In the genomic region with DNA sequence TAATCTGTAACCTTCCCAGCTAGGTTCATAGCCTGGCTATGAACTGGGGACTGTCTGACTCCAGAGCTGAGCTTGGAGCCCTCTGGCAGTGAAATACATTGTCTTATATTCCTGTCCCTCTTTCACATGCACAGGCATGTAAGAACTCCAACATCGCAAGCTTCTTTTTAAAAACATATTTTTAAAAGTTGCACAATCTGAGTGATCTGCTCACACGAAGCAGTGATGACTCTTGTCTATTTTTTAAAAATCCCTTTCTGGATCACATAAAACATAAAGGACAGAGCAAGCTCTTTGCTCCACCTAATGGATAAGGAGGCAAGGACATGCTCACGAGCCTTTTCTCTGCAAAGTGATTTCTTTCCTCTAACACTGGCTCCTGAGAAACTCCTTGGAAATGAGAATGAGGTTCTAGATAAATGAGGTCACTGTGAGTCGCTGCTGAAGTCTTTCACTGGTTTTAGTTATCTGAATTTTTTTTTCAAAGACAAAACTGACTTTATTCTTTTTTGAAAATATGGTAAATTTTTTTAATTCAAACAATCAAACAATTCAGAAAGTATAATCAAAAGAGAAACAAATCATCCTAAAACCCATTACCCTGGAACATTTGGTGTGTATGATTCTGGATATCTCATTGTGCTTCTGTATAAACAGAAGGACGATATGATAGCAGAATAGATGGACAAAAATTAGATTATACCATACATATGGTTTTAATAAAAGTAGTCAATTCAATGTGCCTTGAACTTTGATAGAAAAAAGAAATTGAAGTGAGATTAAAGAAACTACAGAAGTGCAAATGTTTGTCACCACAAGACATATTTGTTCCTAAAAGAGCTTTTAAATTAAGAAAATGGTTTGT, we compare ENCODE assay signal across 9 cellular contexts. TPM values are rescaled to one million over a fixed set of nuclear protein-coding genes. Genes with fewer than 3 reads are reported as not detected.
DNase-seq lines count a peak whose midpoint lies in the region; ATAC-seq and TF ChIP-seq lines count a peak whose summit lies in the region.
"Had no signal": no experiment of that assay in that cellular context is flagged by ENCODE, and none has a peak within 500 bp of the region (broad histone marks: within the 10 kb centered on the region; RNA-seq: fewer than 3 reads in every experiment).

No MANE protein-coding gene starts in this region.

- H2AFZ ChIP-seq in parathyroid adenoma: no peak overlapping the region

- peak; percentile 88 for ATAC-seq in esophagus mucosa

- H3K36me3 ChIP-seq in parathyroid adenoma (ENCODE audit: control insufficient read depth, insufficient read depth, low read length): no peaks in the 10 kb centered on the region
- H3K36me3 ChIP-seq: BLaER1 had no signal

- H3K9me3 Mint-ChIP-seq in T-helper 2 cell treated with Interferon-gamma antibody and Interleukin-4, amounts not matched to agents 5 μg/mL and 100 μg/mL, for 36 hours: no peaks in the 10 kb centered on the region

- H3K4me1 ChIP-seq in parathyroid adenoma: peaks cover 4% of the 10 kb centered on the region
- H3K4me1 ChIP-seq: BLaER1 had no signal

- H3K4me3 Mint-ChIP-seq in T-helper 2 cell treated with Interferon-gamma antibody and Interleukin-4, amounts not matched to agents 5 μg/mL and 100 μg/mL, for 36 hours: no peak overlapping the region

- no peaks in the 10 kb centered on the region for H3K4me1 Mint-ChIP-seq in T-helper 2 cell treated with Interferon-gamma antibody and Interleukin-4, amounts not matched to agents 5 μg/mL and 100 μg/mL, for 36 hours (ENCODE audit: low read depth)

- H3K27me3 ChIP-seq in parathyroid adenoma (ENCODE audit: control insufficient read depth, insufficient read depth, low read length): no peaks in the 10 kb centered on the region
- H3K27me3 ChIP-seq: BLaER1 had no signal

- no peaks in the 10 kb centered on the region for H3K9me3 ChIP-seq in parathyroid adenoma (ENCODE audit: control insufficient read depth, low read length)
- H3K9me3 ChIP-seq: BLaER1 had no signal

- no peak overlapping the region for H3K9ac ChIP-seq in parathyroid adenoma
- H3K9ac ChIP-seq: BLaER1 had no signal

- no peak overlapping the region for H3K4me2 ChIP-seq in parathyroid adenoma (ENCODE audit: low read length)
- H3K4me2 ChIP-seq: BLaER1 had no signal

- no peak overlapping the region for H3K4me3 ChIP-seq in parathyroid adenoma (ENCODE audit: low read depth, low read length)
- H3K4me3 ChIP-seq: BLaER1 had no signal

- H3K79me2 ChIP-seq in parathyroid adenoma: no peaks in the 10 kb centered on the region

- DNase-seq in NCI-H1105 treated with DMSO at 0.1 percent for 48 hours (lab: John Stamatoyannopoulos, UW): peak; percentile 49
- no peak for DNase-seq in NCI-H1105 (lab: John Stamatoyannopoulos, UW)
- DNase-seq in NCI-H774 (lab: John Stamatoyannopoulos, UW): peak; percentile 64
- DNase-seq in activated CD4-positive, CD25-positive, alpha-beta regulatory T cell (lab: John Stamatoyannopoulos, UW): no peak
- DNase-seq in HuH-7.5 (ENCODE audit: low spot score): no peak
- no peak for DNase-seq in T-helper 2 cell treated with Interferon-gamma antibody and Interleukin-4, amounts not matched to agents 5 μg/mL and 100 μg/mL, for 36 hours (ENCODE audit: low spot score)

- H3K27me3 Mint-ChIP-seq in T-helper 2 cell treated with Interferon-gamma antibody and Interleukin-4, amounts not matched to agents 5 μg/mL and 100 μg/mL, for 36 hours (ENCODE audit: low read depth): peaks cover 72% of the 10 kb centered on the region

- peak; percentile 59 for TF ChIP-seq CTCF in parathyroid adenoma (IDR thresholded peaks at IDR 0.05)

- H3K27ac ChIP-seq in parathyroid adenoma: no peak overlapping the region
- H3K27ac ChIP-seq: BLaER1 had no signal

- H3K27ac Mint-ChIP-seq in T-helper 2 cell treated with Interferon-gamma antibody and Interleukin-4, amounts not matched to agents 5 μg/mL and 100 μg/mL, for 36 hours: no peak overlapping the region

- no peaks in the 10 kb centered on the region for H3K36me3 Mint-ChIP-seq in T-helper 2 cell treated with Interferon-gamma antibody and Interleukin-4, amounts not matched to agents 5 μg/mL and 100 μg/mL, for 36 hours (ENCODE audit: low read depth)

RNA-seq across cellular contexts. Expression of gene IL20RA, which starts 30.8 kb away (rescaled TPM):
- 13.3 TPM for total RNA-seq in esophagus mucosa

Comparison
In these comparisons a context has a peak if more than half of its experiments do, and no peak if none do; other contexts are left out.
1. DNase-seq: peak in NCI-H1105 treated with DMSO at 0.1 percent for 48 hours (single experiment) and NCI-H774 (single experiment); none in NCI-H1105 (single experiment), activated CD4-positive, CD25-positive, alpha-beta regulatory T cell (0 of 4), HuH-7.5 (single experiment) and T-helper 2 cell treated with Interferon-gamma antibody and Interleukin-4, amounts not matched to agents 5 μg/mL and 100 μg/mL, for 36 hours (single experiment).